7 cellular contexts compared by ENCODE assay signal in genomic region chr15:22665711-22666110, GRCh38.
A peak's percentile ranks its signal among the peaks of the same experiment; 100 is the strongest.
DNase-seq lines count a peak whose midpoint lies in the region; ATAC-seq and TF ChIP-seq lines count a peak whose summit lies in the region.
"Not testable (repeated sequence)": the region's sequence is repeated elsewhere in the genome, so short reads cannot be mapped to it uniquely, and the experiment has no call there.

No MANE protein-coding gene starts in this region.

- peak overlapping the region; percentile 81 for H3K27ac ChIP-seq in Panc1 (ENCODE audit: low read length)
- H3K27ac ChIP-seq in mammary epithelial cell (ENCODE audit: insufficient read depth, low read depth, low read length), result peak overlapping the region; percentile 44
- peak overlapping the region; percentile 86 for H3K27ac ChIP-seq in smooth muscle cell (ENCODE audit: low read depth)

- not testable (repeated sequence) for H3K36me3 Mint-ChIP-seq in activated T-helper 1 cell treated with anti-CD3 and anti-CD28 coated beads, Interleukin-12 subunit alpha, Interleukin-12 subunit beta, Interleukin-2, Interleukin-4 antibody, amounts not matched to agents 30 ng/mL and 10 ng/mL and 1 ng/mL, durations not matched to agents 14 hours and 24 hours and 36 hours (ENCODE audit: low read depth); naive thymus-derived CD8-positive, alpha-beta T cell

- not testable (repeated sequence) for H3K79me2 ChIP-seq in mammary epithelial cell (ENCODE audit: insufficient read depth, low read length); smooth muscle cell (ENCODE audit: low read depth)

- CTCF ChIA-PET in Panc1 (lab: Charles Lee); mammary epithelial cell (lab: Charles Lee; ENCODE audit: low non-redundant PET): not testable (repeated sequence)

- not testable (repeated sequence) for H4K20me1 ChIP-seq in mammary epithelial cell (ENCODE audit: insufficient read depth, low read length); smooth muscle cell (ENCODE audit: low read depth)

- not testable (repeated sequence) for H3K9me3 ChIP-seq in Panc1 (ENCODE audit: control insufficient read depth, insufficient read depth, low read depth, low read length); mammary epithelial cell (replicated peaks; ENCODE audit: insufficient read depth, low read length); smooth muscle cell (replicated peaks; ENCODE audit: low read depth)

- H3K4me3 Mint-ChIP-seq in activated T-helper 1 cell treated with anti-CD3 and anti-CD28 coated beads, Interleukin-12 subunit alpha, Interleukin-12 subunit beta, Interleukin-2, Interleukin-4 antibody, amounts not matched to agents 30 ng/mL and 10 ng/mL and 1 ng/mL, durations not matched to agents 14 hours and 24 hours and 36 hours, result peak overlapping the region; percentile 30
- peak overlapping the region; percentile 81 to 96 (median 92) for H3K4me3 Mint-ChIP-seq in naive thymus-derived CD8-positive, alpha-beta T cell

- not testable (repeated sequence) for H3K4me1 ChIP-seq in Panc1 (ENCODE audit: control insufficient read depth, insufficient read depth, low read length); mammary epithelial cell (ENCODE audit: insufficient read depth, low read length); smooth muscle cell (ENCODE audit: low read depth)

- not testable (repeated sequence) for DNase-seq in Panc1 (ENCODE audit: low read depth, low spot score); activated T-helper 1 cell treated with anti-CD3 and anti-CD28 coated beads, Interleukin-12 subunit alpha, Interleukin-12 subunit beta, Interleukin-2, Interleukin-4 antibody, amounts not matched to agents 30 ng/mL and 10 ng/mL and 1 ng/mL, durations not matched to agents 14 hours and 24 hours and 36 hours (ENCODE audit: low spot score); mammary epithelial cell; foreskin fibroblast; smooth muscle cell (lab: John Stamatoyannopoulos, UW; ENCODE audit: unreplicated experiment)
- peak in 5 of 10 donors; percentile 3 to 51 (median 45) for DNase-seq in naive thymus-derived CD8-positive, alpha-beta T cell

- peak; percentile 31 for ATAC-seq in GM18861 (IDR thresholded peaks at IDR 0.05; ENCODE audit: unreplicated experiment)
- ATAC-seq in Panc1, result not testable (repeated sequence)
- peak in 1 of 2 donors; percentile 29 for ATAC-seq in naive thymus-derived CD8-positive, alpha-beta T cell

- H3K27ac Mint-ChIP-seq in activated T-helper 1 cell treated with anti-CD3 and anti-CD28 coated beads, Interleukin-12 subunit alpha, Interleukin-12 subunit beta, Interleukin-2, Interleukin-4 antibody, amounts not matched to agents 30 ng/mL and 10 ng/mL and 1 ng/mL, durations not matched to agents 14 hours and 24 hours and 36 hours, result peak overlapping the region; percentile 63
- peak overlapping the region; percentile 87 to 98 (median 94) for H3K27ac Mint-ChIP-seq in naive thymus-derived CD8-positive, alpha-beta T cell

- H3K27me3 Mint-ChIP-seq in activated T-helper 1 cell treated with anti-CD3 and anti-CD28 coated beads, Interleukin-12 subunit alpha, Interleukin-12 subunit beta, Interleukin-2, Interleukin-4 antibody, amounts not matched to agents 30 ng/mL and 10 ng/mL and 1 ng/mL, durations not matched to agents 14 hours and 24 hours and 36 hours (ENCODE audit: insufficient read depth), result peaks cover 28% of the 10 kb centered on the region
- not testable (repeated sequence) for H3K27me3 Mint-ChIP-seq in naive thymus-derived CD8-positive, alpha-beta T cell

- not testable (repeated sequence) for TF ChIP-seq CTCF in Panc1 (IDR thresholded peaks at IDR 0.05); mammary epithelial cell (conservative IDR thresholded peaks at IDR 0.05 in 1 of 2, IDR thresholded peaks at IDR 0.05 in 1 of 2; ENCODE audit: extremely low read depth in 1 of 2, insufficient read depth in 1 of 2, low read depth in 1 of 2, low read length in 2 of 2); foreskin fibroblast (IDR thresholded peaks at IDR 0.05; ENCODE audit: low read depth, low read length); smooth muscle cell (IDR thresholded peaks at IDR 0.05; ENCODE audit: borderline replicate concordance, insufficient read depth, poor library complexity, severe bottlenecking)

- dilution Hi-C loops in mammary epithelial cell (cut with HindIII; ENCODE audit: low sequenced_read_pairs), result not testable (repeated sequence)

- H2AFZ ChIP-seq in mammary epithelial cell (ENCODE audit: low read depth, low read length) (peak overlapping the region; percentile 76), smooth muscle cell (ENCODE audit: low read depth) (peak overlapping the region; percentile 77)

- POLR2A ChIA-PET in Panc1 (lab: Charles Lee); naive thymus-derived CD8-positive, alpha-beta T cell (lab: Charles Lee): not testable (repeated sequence)

- H3K9me3 Mint-ChIP-seq in activated T-helper 1 cell treated with anti-CD3 and anti-CD28 coated beads, Interleukin-12 subunit alpha, Interleukin-12 subunit beta, Interleukin-2, Interleukin-4 antibody, amounts not matched to agents 30 ng/mL and 10 ng/mL and 1 ng/mL, durations not matched to agents 14 hours and 24 hours and 36 hours; naive thymus-derived CD8-positive, alpha-beta T cell: not testable (repeated sequence)

- not testable (repeated sequence) for H3K36me3 ChIP-seq in Panc1 (ENCODE audit: control insufficient read depth, insufficient read depth, low read length); mammary epithelial cell (ENCODE audit: insufficient read depth, low read length); smooth muscle cell (ENCODE audit: low read depth)

- H3F3A ChIP-seq in smooth muscle cell (ENCODE audit: low read depth), result not testable (repeated sequence)

- H3K4me1 Mint-ChIP-seq in activated T-helper 1 cell treated with anti-CD3 and anti-CD28 coated beads, Interleukin-12 subunit alpha, Interleukin-12 subunit beta, Interleukin-2, Interleukin-4 antibody, amounts not matched to agents 30 ng/mL and 10 ng/mL and 1 ng/mL, durations not matched to agents 14 hours and 24 hours and 36 hours (ENCODE audit: low read depth), result not testable (repeated sequence)
- H3K4me1 Mint-ChIP-seq in naive thymus-derived CD8-positive, alpha-beta T cell, result peaks cover 7 to 18% (median 12%) of the 10 kb centered on the region in 4 donors

- in situ Hi-C loops in Panc1 (cut with HindIII; ENCODE audit: low pct_unique_long_range_greater_than_20kb, low sequenced_read_pairs); mammary epithelial cell (cut with MboI; ENCODE audit: low sequenced_read_pairs in 2 of 2): not testable (repeated sequence)

- H3K4me3 ChIP-seq in Panc1 (ENCODE audit: low read depth in 2 of 2, low read length in 2 of 2), result peak overlapping the region; percentile 49 to 59
- H3K4me3 ChIP-seq in mammary epithelial cell (replicated peaks in 1 of 3; ENCODE audit: insufficient read depth in 1 of 3, low read depth in 2 of 3, low read length in 3 of 3), result peak overlapping the region; percentile 43 to 53 (median 51)
- peak overlapping the region; percentile 52 to 60 for H3K4me3 ChIP-seq in foreskin fibroblast (ENCODE audit: low read depth in 1 of 2, low read length in 2 of 2)
- peak overlapping the region; percentile 64 for H3K4me3 ChIP-seq in smooth muscle cell

- BruUV-seq in Panc1 (replicated peaks; lab: Mats Ljungman, UMichigan) (TSS peak; percentile 86), mammary epithelial cell (replicated peaks; lab: Mats Ljungman, UMichigan) (TSS peak; percentile 40)

- H3K27me3 ChIP-seq in Panc1 (ENCODE audit: control insufficient read depth, insufficient read depth, low read length); mammary epithelial cell (ENCODE audit: insufficient read depth, low read length); smooth muscle cell (ENCODE audit: low read depth): not testable (repeated sequence)

- H3K4me2 ChIP-seq in mammary epithelial cell (ENCODE audit: insufficient read depth, low read depth, low read length) (peak overlapping the region; percentile 57), smooth muscle cell (peak overlapping the region; percentile 91)

- WGBS in mammary epithelial cell (ENCODE audit: low coverage, missing lambda C conversion rate), result 8% methylated on average over 1 of the region's 2 CpGs
- WGBS in smooth muscle cell (ENCODE audit: low lambda C conversion rate), result 59% methylated on average over 2 of the region's 2 CpGs

- intact Hi-C loops in Panc1 (cut with micrococcal nuclease; ENCODE audit: unreplicated experiment); activated T-helper 1 cell treated with anti-CD3 and anti-CD28 coated beads, Interleukin-12 subunit alpha, Interleukin-12 subunit beta, Interleukin-2, Interleukin-4 antibody, amounts not matched to agents 30 ng/mL and 10 ng/mL and 1 ng/mL, durations not matched to agents 14 hours and 24 hours and 36 hours (cut with micrococcal nuclease); mammary epithelial cell (cut with micrococcal nuclease): not testable (repeated sequence)

- H3K9ac ChIP-seq in mammary epithelial cell (ENCODE audit: insufficient read depth, low read length), result peak overlapping the region; percentile 36
- peak overlapping the region; percentile 60 for H3K9ac ChIP-seq in smooth muscle cell (ENCODE audit: low read depth)
